Comparison of ENCODE assay signal across 8 cellular contexts in genomic region chr3:107574650-107575049, GRCh38. TPM values are rescaled to one million over a fixed set of nuclear protein-coding genes. Genes with fewer than 3 reads are reported as not detected.
DNase-seq lines count a peak whose midpoint lies in the region; ATAC-seq, FAIRE-seq and TF ChIP-seq lines count a peak whose summit lies in the region.

No MANE protein-coding gene starts in this region.

- H3K4me1 ChIP-seq in DOHH2 (ENCODE audit: control insufficient read depth, low read length) = no peaks in the 10 kb centered on the region
- H3K4me1 ChIP-seq in right lobe of liver = no peaks in the 10 kb centered on the region

- H3K9me3 ChIP-seq in DOHH2 (ENCODE audit: control insufficient read depth, insufficient read depth, low read length) (no peaks in the 10 kb centered on the region), right lobe of liver (no peaks in the 10 kb centered on the region)

- no peak overlapping the region for H3K4me2 ChIP-seq in DOHH2 (ENCODE audit: low read length)

- H3K79me2 ChIP-seq in DOHH2 (ENCODE audit: control insufficient read depth, low read length) = no peaks in the 10 kb centered on the region

- peak; percentile 78 for ATAC-seq in GM21737 (IDR thresholded peaks at IDR 0.05; ENCODE audit: unreplicated experiment)
- peak; percentile 72 to 82 (median 79) for ATAC-seq in right lobe of liver
- ATAC-seq in HG03025 (IDR thresholded peaks at IDR 0.05; ENCODE audit: low FRiP score, unreplicated experiment) = no peak

- H3K36me3 ChIP-seq in DOHH2 (ENCODE audit: control insufficient read depth, low read length) (no peaks in the 10 kb centered on the region), bronchial epithelial cell (ENCODE audit: control insufficient read depth, insufficient read depth, low read length) (no peaks in the 10 kb centered on the region), right lobe of liver (no peaks in the 10 kb centered on the region)

- H4K20me1 ChIP-seq in DOHH2 (ENCODE audit: control insufficient read depth, insufficient read depth, low read depth, low read length) = 0 out of 2 replicates have a peak, but pooled peaks cover 3% of the 10 kb centered on the region

- H3K4me3 ChIP-seq in DOHH2 (ENCODE audit: low read length) (no peak overlapping the region), bronchial epithelial cell (ENCODE audit: low read depth, low read length) (no peak overlapping the region), right lobe of liver (no peak overlapping the region)

- peak; percentile 39 for TF ChIP-seq CTCF in DOHH2 (IDR thresholded peaks at IDR 0.05; ENCODE audit: low read depth, low read length, poor library complexity, severe bottlenecking)
- TF ChIP-seq CTCF in bronchial epithelial cell (IDR thresholded peaks at IDR 0.05; ENCODE audit: insufficient read depth, low read length, severe bottlenecking) = peak; percentile 38
- TF ChIP-seq CTCF in right lobe of liver (IDR thresholded peaks at IDR 0.05) = peak; percentile 53 to 62 (median 62)

- FAIRE-seq in bronchial epithelial cell (lab: Jason Lieb, UNC) = no peak

- DNase-seq in NAMALWA (ENCODE audit: low spot score) (peak; percentile 47), bronchial epithelial cell (ENCODE audit: low read depth) (peak; percentile 28), right lobe of liver (no peak), ureter (ENCODE audit: low spot score) (no peak), T1000 (lab: John Stamatoyannopoulos, UW) (no peak)

- intact Hi-C loops in right lobe of liver (cut with DNase I) = no loop called here

- no peaks in the 10 kb centered on the region for H3F3A ChIP-seq in DOHH2 (ENCODE audit: control insufficient read depth, insufficient read depth)

- H3K27ac ChIP-seq in DOHH2 (ENCODE audit: low read depth, low read length) (no peak overlapping the region), right lobe of liver (no peak overlapping the region)

- H3K9me2 ChIP-seq in DOHH2 (replicated peaks; ENCODE audit: control insufficient read depth, low read length) = no peaks in the 10 kb centered on the region

- H3K27me3 ChIP-seq in DOHH2 (ENCODE audit: control insufficient read depth, low read length) = no peaks in the 10 kb centered on the region
- H3K27me3 ChIP-seq in bronchial epithelial cell (ENCODE audit: control insufficient read depth, insufficient read depth, low read length) = no peaks in the 10 kb centered on the region
- H3K27me3 ChIP-seq in right lobe of liver = no peaks in the 10 kb centered on the region

- TF ChIP-seq POLR2A in right lobe of liver (IDR thresholded peaks at IDR 0.05) = no peak

RNA-seq across cellular contexts. Expression of gene BBX, which starts 51.9 kb away (rescaled TPM):
- 49.5 and 59.7 TPM in 2 replicates for total RNA-seq in bronchial epithelial cell
- total RNA-seq in right lobe of liver = 10 to 100 TPM; 15.0 to 22.4 (median 19.1) TPM
- 87.0 TPM for total RNA-seq in ureter

Comparison
In these comparisons a context has a peak if more than half of its experiments do, and no peak if none do; other contexts are left out.
1. DNase-seq: peak in NAMALWA (single experiment) and bronchial epithelial cell (single experiment); none in right lobe of liver (0 of 3), ureter (single experiment) and T1000 (single experiment).
2. Peak in every context shown above with its lines, with median percentiles within 50 percentile points of each other: CTCF ChIP-seq.